ENCODE assay signal across 21 cellular contexts in the genomic region with DNA sequence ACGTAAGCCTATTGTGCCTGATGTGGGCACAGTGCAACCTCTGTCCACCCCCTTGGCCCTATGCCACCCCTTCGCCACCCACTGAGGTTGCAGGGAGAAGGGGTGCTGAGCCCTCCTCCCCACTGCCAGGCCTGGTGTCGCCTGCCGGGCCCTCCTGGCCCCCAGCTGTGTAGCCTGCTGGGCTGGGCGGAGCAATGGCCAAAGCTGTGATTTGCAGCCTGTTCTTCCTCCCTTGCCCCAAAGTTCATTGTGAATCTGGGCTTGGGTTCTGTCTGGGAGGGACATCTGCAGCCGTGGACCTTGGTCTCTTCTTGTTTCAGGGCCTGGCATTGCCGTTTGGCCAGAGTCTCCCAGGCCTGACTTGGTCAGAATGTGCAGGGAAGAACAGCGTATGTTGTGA.
"Had no signal": no experiment of that assay in that cellular context is flagged by ENCODE, and none has a peak within 500 bp of the region (broad histone marks: within the 10 kb centered on the region; RNA-seq: fewer than 3 reads in every experiment).

No MANE protein-coding gene starts in this region.

- H3K9me3 Mint-ChIP-seq: activated B cell treated with CpG ODN at 0.5 μM for 24 hours; activated CD4-positive, alpha-beta memory T cell treated with anti-CD3 and anti-CD28 coated beads for 36 hours; activated naive CD4-positive, alpha-beta T cell treated with anti-CD3 and anti-CD28 coated beads for 36 hours; activated naive CD8-positive, alpha-beta T cell treated with anti-CD3 and anti-CD28 coated beads, Interleukin-2, amount 10 ng/mL, durations not matched to agents 7 days and 5 days; effector memory CD8-positive, alpha-beta T cell; immature natural killer cell; memory B cell; neural crest cell had no signal

- H3K4me3 Mint-ChIP-seq: activated B cell treated with CpG ODN at 0.5 μM for 24 hours; activated CD4-positive, alpha-beta memory T cell treated with anti-CD3 and anti-CD28 coated beads for 36 hours; activated naive CD4-positive, alpha-beta T cell treated with anti-CD3 and anti-CD28 coated beads for 36 hours; activated naive CD8-positive, alpha-beta T cell treated with anti-CD3 and anti-CD28 coated beads, Interleukin-2, amount 10 ng/mL, durations not matched to agents 7 days and 5 days; effector memory CD8-positive, alpha-beta T cell; immature natural killer cell; memory B cell; neural crest cell had no signal

- ATAC-seq: effector memory CD8-positive, alpha-beta T cell; left ventricle myocardium superior; mucosa of descending colon had no signal

- H3K36me3 Mint-ChIP-seq: activated CD4-positive, alpha-beta memory T cell treated with anti-CD3 and anti-CD28 coated beads for 36 hours; activated naive CD8-positive, alpha-beta T cell treated with anti-CD3 and anti-CD28 coated beads, Interleukin-2, amount 10 ng/mL, durations not matched to agents 7 days and 5 days; immature natural killer cell; memory B cell had no signal

- DNase-seq: activated B cell treated with CpG ODN at 0.5 μM for 24 hours; activated CD4-positive, alpha-beta memory T cell treated with anti-CD3 and anti-CD28 coated beads for 36 hours; activated CD4-positive, alpha-beta T cell treated with anti-CD3 and anti-CD28 coated beads for 4 hours; activated naive CD4-positive, alpha-beta T cell treated with anti-CD3 and anti-CD28 coated beads for 36 hours; activated naive CD8-positive, alpha-beta T cell treated with anti-CD3 and anti-CD28 coated beads, Interleukin-2, amount 10 ng/mL, durations not matched to agents 7 days and 5 days; activated T-cell treated with anti-CD3 and anti-CD28 coated beads, Interleukin-2, amount 50 U/mL, for 48 hours; amniotic stem cell; colonic mucosa; dorsolateral prefrontal cortex; effector memory CD8-positive, alpha-beta T cell; foreskin melanocyte; immature natural killer cell; kidney glomerular epithelial cell; left ventricle myocardium superior; mucosa of descending colon; stimulated activated CD4-positive, alpha-beta T cell treated with anti-CD3 and anti-CD28 coated beads, Interleukin-4, amount 100 ng/mL, for 1 hour; stimulated activated naive CD4-positive, alpha-beta T cell; T-helper 1 cell; upper lobe of left lung had no signal

- H3K4me1 Mint-ChIP-seq: activated B cell treated with CpG ODN at 0.5 μM for 24 hours; activated naive CD8-positive, alpha-beta T cell treated with anti-CD3 and anti-CD28 coated beads, Interleukin-2, amount 10 ng/mL, durations not matched to agents 7 days and 5 days; immature natural killer cell; memory B cell had no signal

- H3K27ac Mint-ChIP-seq: activated B cell treated with CpG ODN at 0.5 μM for 24 hours; activated CD4-positive, alpha-beta memory T cell treated with anti-CD3 and anti-CD28 coated beads for 36 hours; activated naive CD4-positive, alpha-beta T cell treated with anti-CD3 and anti-CD28 coated beads for 36 hours; activated naive CD8-positive, alpha-beta T cell treated with anti-CD3 and anti-CD28 coated beads, Interleukin-2, amount 10 ng/mL, durations not matched to agents 7 days and 5 days; effector memory CD8-positive, alpha-beta T cell; immature natural killer cell; memory B cell had no signal
